Comparison of ENCODE assay signal across 28 cellular contexts in genomic region chr1:28910379-28911125, GRCh38. TPM values are rescaled to one million over a fixed set of nuclear protein-coding genes. Genes with fewer than 3 reads are reported as not detected.
DNase-seq lines count a peak whose midpoint lies in the region; ATAC-seq and TF ChIP-seq lines count a peak whose summit lies in the region.
"Had no signal": no experiment of that assay in that cellular context is flagged by ENCODE, and none has a peak within 500 bp of the region (broad histone marks: within the 10 kb centered on the region; RNA-seq: fewer than 3 reads in every experiment).

No MANE protein-coding gene starts in this region.

- H3K9me3 Mint-ChIP-seq in activated T-cell treated with anti-CD3 and anti-CD28 coated beads, Interleukin-2, amount 50 U/mL, for 72 hours: no peaks in the 10 kb centered on the region
- no peaks in the 10 kb centered on the region for H3K9me3 Mint-ChIP-seq in chondrocyte (ENCODE audit: low read depth)
- H3K9me3 Mint-ChIP-seq: activated B cell treated with CpG ODN at 0.5 μM for 24 hours; immature natural killer cell; natural killer cell treated with Interleukin-12 subunit alpha and Interleukin-12 subunit beta and Interleukin-15 and Interleukin-18, amount 100 ng/mL, for 72 hours; type B pancreatic cell had no signal

- TF ChIP-seq CTCF in chondrocyte (IDR thresholded peaks at IDR 0.05): no peak
- TF ChIP-seq CTCF in stomach (IDR thresholded peaks at IDR 0.05): no peak

- TF ChIP-seq POLR2A in stomach (IDR thresholded peaks at IDR 0.05): no peak

- peak; percentile 11 for DNase-seq in activated T-cell treated with anti-CD3 and anti-CD28 coated beads, Interleukin-2, amount 50 U/mL, for 1 hour
- DNase-seq in activated T-cell treated with anti-CD3 and anti-CD28 coated beads, Interleukin-2, amount 50 U/mL, for 72 hours: no peak
- DNase-seq in NCI-H2227 (lab: John Stamatoyannopoulos, UW; ENCODE audit: unreplicated experiment) (peak; percentile 91), chondrocyte (ENCODE audit: low spot score) (peak; percentile 38), stomach (peak; percentile 4), LoVo (ENCODE audit: low spot score) (no peak), ACHN (no peak), NCI-H1694 (lab: John Stamatoyannopoulos, UW) (no peak)
- DNase-seq: activated B cell treated with CpG ODN at 0.5 μM for 24 hours; activated CD4-positive, alpha-beta T cell treated with anti-CD3 and anti-CD28 coated beads, Interleukin-2, amount 50 U/mL, for 4 hours; activated naive CD4-positive, alpha-beta T cell treated with Interleukin-2 at 50 U/mL for 16 hours; central memory CD4-positive, alpha-beta T cell; dorsolateral prefrontal cortex; immature natural killer cell; KG1; midbrain; MV-4-11; NCI-H2029; NCI-H510A; stimulated activated CD4-positive, alpha-beta T cell treated with anti-CD3 and anti-CD28 coated beads, Interleukin-15, amount 100 ng/mL, for 24 hours; T1000 had no signal

- H3K36me3 Mint-ChIP-seq in activated T-cell treated with anti-CD3 and anti-CD28 coated beads, Interleukin-2, amount 50 U/mL, for 72 hours (ENCODE audit: insufficient read depth in 2 of 2): no peaks in the 10 kb centered on the region
- H3K36me3 Mint-ChIP-seq in chondrocyte (ENCODE audit: low read depth): no peaks in the 10 kb centered on the region
- H3K36me3 Mint-ChIP-seq: immature natural killer cell; natural killer cell treated with Interleukin-12 subunit alpha and Interleukin-12 subunit beta and Interleukin-15 and Interleukin-18, amount 100 ng/mL, for 72 hours had no signal

- no peaks in the 10 kb centered on the region for H3K27me3 ChIP-seq in stomach
- H3K27me3 ChIP-seq: dorsolateral prefrontal cortex had no signal

- no peaks in the 10 kb centered on the region for H3K9me3 ChIP-seq in stomach

- no peak for TF ChIP-seq EP300 in stomach (IDR thresholded peaks at IDR 0.05)

- no peak for ATAC-seq in activated T-cell treated with anti-CD3 and anti-CD28 coated beads, Interleukin-2, amount 50 U/mL, for 72 hours (replicated peaks in 1 of 2)
- ATAC-seq: HCT116; left lobe of liver; natural killer cell treated with Interleukin-12 subunit alpha and Interleukin-12 subunit beta and Interleukin-15 and Interleukin-18, amount 100 ng/mL, for 72 hours; sciatic nerve had no signal

- 85 to 91% (median 89%) methylated on average over 7 of the region's 7 CpGs for WGBS in stomach, 5 donors

- no peak overlapping the region for H3K27ac ChIP-seq in stomach
- H3K27ac ChIP-seq: dorsolateral prefrontal cortex, epithelial cell of prostate, parathyroid adenoma had no signal

- no peak overlapping the region for H3K27ac Mint-ChIP-seq in activated T-cell treated with anti-CD3 and anti-CD28 coated beads, Interleukin-2, amount 50 U/mL, for 72 hours
- no peak overlapping the region for H3K27ac Mint-ChIP-seq in chondrocyte (ENCODE audit: unreplicated experiment)
- H3K27ac Mint-ChIP-seq: activated B cell treated with CpG ODN at 0.5 μM for 24 hours had no signal

- in situ Hi-C loops in ACHN (cut with HindIII; ENCODE audit: low pct_ligation_motif_present, low pct_unique_long_range_greater_than_20kb, low sequenced_read_pairs): no loop called here

- H3K36me3 ChIP-seq in stomach: no peaks in the 10 kb centered on the region

- intact Hi-C loops in stomach (cut with DNase I; ENCODE audit: low total_unique reads): no loop called here

- peaks cover 12 to 15% (median 13%) of the 10 kb centered on the region in 4 donors for H3K4me1 ChIP-seq in stomach
- H3K4me1 ChIP-seq: parathyroid adenoma had no signal

- H3K4me1 Mint-ChIP-seq in activated T-cell treated with anti-CD3 and anti-CD28 coated beads, Interleukin-2, amount 50 U/mL, for 72 hours (ENCODE audit: low read depth): peaks cover 15% of the 10 kb centered on the region
- H3K4me1 Mint-ChIP-seq in chondrocyte (ENCODE audit: low read depth): peaks cover 15% of the 10 kb centered on the region

- no peak overlapping the region for H3K4me3 Mint-ChIP-seq in activated T-cell treated with anti-CD3 and anti-CD28 coated beads, Interleukin-2, amount 50 U/mL, for 72 hours
- H3K4me3 Mint-ChIP-seq in chondrocyte (ENCODE audit: unreplicated experiment): no peak overlapping the region
- H3K4me3 Mint-ChIP-seq: activated B cell treated with CpG ODN at 0.5 μM for 24 hours; immature natural killer cell; natural killer cell treated with Interleukin-12 subunit alpha and Interleukin-12 subunit beta and Interleukin-15 and Interleukin-18, amount 100 ng/mL, for 72 hours; type B pancreatic cell had no signal

- no peaks in the 10 kb centered on the region for H3K27me3 Mint-ChIP-seq in activated T-cell treated with anti-CD3 and anti-CD28 coated beads, Interleukin-2, amount 50 U/mL, for 72 hours (ENCODE audit: low read depth)
- no peaks in the 10 kb centered on the region for H3K27me3 Mint-ChIP-seq in chondrocyte (ENCODE audit: low read depth)
- H3K27me3 Mint-ChIP-seq: activated B cell treated with CpG ODN at 0.5 μM for 24 hours; natural killer cell treated with Interleukin-12 subunit alpha and Interleukin-12 subunit beta and Interleukin-15 and Interleukin-18, amount 100 ng/mL, for 72 hours; type B pancreatic cell had no signal

- no peak overlapping the region for H3K4me3 ChIP-seq in stomach
- H3K4me3 ChIP-seq: dorsolateral prefrontal cortex had no signal

RNA-seq across cellular contexts. Expression of gene EPB41, which starts 3.8 kb away (rescaled TPM):
- 100 to 1,000 TPM in 1 of 2 donors, 10 to 100 TPM in 1; 73.3 to 109 TPM for total RNA-seq in activated T-cell treated with anti-CD3 and anti-CD28 coated beads, Interleukin-2, amount 50 U/mL, for 72 hours
- total RNA-seq in chondrocyte (11.5 to 18.3 TPM (median 17.7 TPM) in 3 replicates), stomach (100 to 1,000 TPM in 1 of 5 donors, 10 to 100 TPM in 4; 40.3 to 112 (median 59.5) TPM)
- 10 to 100 TPM in 2 of 3 donors, 1 to 10 TPM in 1; 6.4 to 17.3 (median 12.2) TPM for polyA plus RNA-seq in stomach

Comparison
In these comparisons a context has a peak if more than half of its experiments do, and no peak if none do; other contexts are left out.
1. DNase-seq: peak in activated T-cell treated with anti-CD3 and anti-CD28 coated beads, Interleukin-2, amount 50 U/mL, for 1 hour (single experiment), NCI-H2227 (single experiment), chondrocyte (single experiment) and stomach (single experiment); none in activated T-cell treated with anti-CD3 and anti-CD28 coated beads, Interleukin-2, amount 50 U/mL, for 72 hours (0 of 2), LoVo (single experiment), ACHN (single experiment) and NCI-H1694 (single experiment).